ENCODE assay signal across 8 cellular contexts in the genomic region with DNA sequence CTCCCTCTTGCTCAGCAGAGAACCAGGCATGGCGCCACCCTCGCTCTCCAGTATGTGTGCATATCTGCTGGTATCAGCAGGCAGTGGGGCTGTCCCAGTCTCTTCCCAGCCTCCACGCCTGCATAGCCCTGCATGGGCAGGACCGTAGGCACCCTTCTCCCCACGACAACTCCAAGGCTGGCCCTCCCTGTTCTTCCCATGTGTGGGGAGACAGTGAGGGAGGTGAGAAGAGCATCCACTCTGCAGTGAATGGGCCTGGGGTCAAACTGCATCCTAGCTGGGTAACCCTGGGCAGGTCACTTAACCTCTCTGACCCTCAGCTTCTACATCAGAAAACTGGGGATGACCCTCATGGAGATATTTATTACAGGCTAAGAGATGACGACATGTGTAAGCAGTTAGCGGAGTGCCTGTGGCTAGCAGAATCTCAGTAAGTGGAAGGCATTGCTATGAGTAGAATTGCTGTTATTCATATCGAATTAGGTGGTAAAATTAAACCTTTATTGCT. TPM values are rescaled to one million over a fixed set of nuclear protein-coding genes. Genes with fewer than 3 reads are reported as not detected.
DNase-seq lines count a peak whose midpoint lies in the region; ATAC-seq and TF ChIP-seq lines count a peak whose summit lies in the region.

No MANE protein-coding gene starts in this region.

- no peak for TF ChIP-seq CTCF in brain microvascular endothelial cell (IDR thresholded peaks at IDR 0.05; ENCODE audit: low read depth, low read length, missing control alignments)
- TF ChIP-seq CTCF in CD14-positive monocyte (IDR thresholded peaks at IDR 0.05), result no peak

- ATAC-seq in GM19372 (IDR thresholded peaks at IDR 0.05; ENCODE audit: low read depth, unreplicated experiment), result peak; percentile 42
- peak; percentile 28 for ATAC-seq in HG03097 (IDR thresholded peaks at IDR 0.05; ENCODE audit: low FRiP score, unreplicated experiment)
- peak; percentile 35 for ATAC-seq in stimulated activated naive CD8-positive, alpha-beta T cell treated with anti-CD3 and anti-CD28 coated beads, Interleukin-15, amount 100 ng/mL, for 72 hours

- peaks cover 11% of the 10 kb centered on the region; the same call in 1 of the 2 replicates for H3F3A ChIP-seq in GM23248 (ENCODE audit: insufficient read depth)

- H4K20me1 ChIP-seq in GM23248 (ENCODE audit: insufficient read depth), result no peaks in the 10 kb centered on the region

- H3K4me1 Mint-ChIP-seq in stimulated activated naive CD8-positive, alpha-beta T cell treated with anti-CD3 and anti-CD28 coated beads, Interleukin-15, amount 100 ng/mL, for 72 hours, result no peaks in the 10 kb centered on the region
- peaks cover 6% of the 10 kb centered on the region for H3K4me1 Mint-ChIP-seq in CD14-positive monocyte

- H3K27ac Mint-ChIP-seq in stimulated activated naive CD8-positive, alpha-beta T cell treated with anti-CD3 and anti-CD28 coated beads, Interleukin-15, amount 100 ng/mL, for 72 hours, result no peak overlapping the region
- no peak overlapping the region for H3K27ac Mint-ChIP-seq in CD14-positive monocyte

- H3K4me3 Mint-ChIP-seq in stimulated activated naive CD8-positive, alpha-beta T cell treated with anti-CD3 and anti-CD28 coated beads, Interleukin-15, amount 100 ng/mL, for 72 hours, result no peak overlapping the region
- H3K4me3 Mint-ChIP-seq in CD14-positive monocyte, result no peak overlapping the region

- no peak overlapping the region for H3K4me3 ChIP-seq in brain microvascular endothelial cell (ENCODE audit: low read depth, low read length)
- no peak overlapping the region for H3K4me3 ChIP-seq in GM23248

- no peak for DNase-seq in brain microvascular endothelial cell
- no peak for DNase-seq in stimulated activated naive CD8-positive, alpha-beta T cell treated with anti-CD3 and anti-CD28 coated beads, Interleukin-15, amount 100 ng/mL, for 72 hours
- no peak for DNase-seq in cerebellum (ENCODE audit: low spot score)
- no peak for DNase-seq in NCI-H226
- DNase-seq in GM23248, result no peak
- DNase-seq in CD14-positive monocyte (ENCODE audit: low spot score), result no peak

- H3K27me3 Mint-ChIP-seq in stimulated activated naive CD8-positive, alpha-beta T cell treated with anti-CD3 and anti-CD28 coated beads, Interleukin-15, amount 100 ng/mL, for 72 hours, result peaks cover 36% of the 10 kb centered on the region
- peaks cover 1 to 3% (median 3%) of the 10 kb centered on the region in 3 donors for H3K27me3 Mint-ChIP-seq in CD14-positive monocyte (ENCODE audit: low read depth in 3 of 3)

- H3K4me1 ChIP-seq in GM23248 (ENCODE audit: insufficient read depth), result peaks cover 9% of the 10 kb centered on the region; the same call in 1 of the 2 replicates

- no peak overlapping the region for H3K4me2 ChIP-seq in GM23248 (ENCODE audit: unreplicated experiment)

- no peak overlapping the region for H3K9ac ChIP-seq in GM23248

- H3K9me3 Mint-ChIP-seq in stimulated activated naive CD8-positive, alpha-beta T cell treated with anti-CD3 and anti-CD28 coated beads, Interleukin-15, amount 100 ng/mL, for 72 hours, result no peaks in the 10 kb centered on the region
- H3K9me3 Mint-ChIP-seq in CD14-positive monocyte, result peaks cover 0 to 2% (median 0%) of the 10 kb centered on the region in 7 donors

- H3K9me2 ChIP-seq in GM23248 (ENCODE audit: insufficient read depth), result no peaks in the 10 kb centered on the region

- H3K9me3 ChIP-seq in GM23248 (ENCODE audit: low read depth), result no peaks in the 10 kb centered on the region

- H3K36me3 ChIP-seq in brain microvascular endothelial cell (replicated peaks) (no peaks in the 10 kb centered on the region), GM23248 (ENCODE audit: low read depth) (no peaks in the 10 kb centered on the region)

- H3K27ac ChIP-seq in brain microvascular endothelial cell (peak overlapping the region; percentile 32), GM23248 (no peak overlapping the region)

- H2AFZ ChIP-seq in GM23248, result no peak overlapping the region

- no peaks in the 10 kb centered on the region for H3K27me3 ChIP-seq in brain microvascular endothelial cell (replicated peaks)
- 0 out of 2 replicates have a peak, but pooled peaks cover under 1% of the 10 kb centered on the region for H3K27me3 ChIP-seq in GM23248 (replicated peaks; ENCODE audit: insufficient read depth)

- no peaks in the 10 kb centered on the region for H3K36me3 Mint-ChIP-seq in CD14-positive monocyte

- in situ Hi-C loops in brain microvascular endothelial cell (cut with HindIII; ENCODE audit: low pct_ligation_motif_present, low sequenced_read_pairs) (no loop called here), GM23248 (cut with MboI) (no loop called here)

- 79% methylated on average over 8 of the region's 8 CpGs for WGBS in GM23248 (ENCODE audit: low coverage in 1 of 2, low lambda C conversion rate in 2 of 2, missing lambda C conversion rate in 2 of 2), 2 experiments

- intact Hi-C loops in CD14-positive monocyte (cut with micrococcal nuclease), result no loop called here

- no peaks in the 10 kb centered on the region for H3K79me2 ChIP-seq in GM23248 (ENCODE audit: insufficient read depth)

RNA-seq across cellular contexts. Expression of a gene that starts 13.3 kb away (rescaled TPM):
- total RNA-seq in cerebellum, result 0.91 TPM
- 0.13 and 0.76 TPM in 2 replicates for total RNA-seq in GM23248 (2014; rRNA removed; shearing (Covaris generic))
- polyA plus RNA-seq in GM23248 (2016; fragmentation: Nextera tagmentation; extraction: Ambion mirVana), result 0.18 TPM in 1 of 2 replicates, not detected in the other
- not detected for polyA plus RNA-seq in CD14-positive monocyte
